Comparison of ENCODE assay signal across 11 cellular contexts in genomic region chr12:108638141-108638823, GRCh38. TPM values are rescaled to one million over a fixed set of nuclear protein-coding genes. Genes with fewer than 3 reads are reported as not detected.
DNase-seq lines count a peak whose midpoint lies in the region; ATAC-seq and TF ChIP-seq lines count a peak whose summit lies in the region.
"Had no signal": no experiment of that assay in that cellular context is flagged by ENCODE, and none has a peak within 500 bp of the region (broad histone marks: within the 10 kb centered on the region; RNA-seq: fewer than 3 reads in every experiment).

No MANE protein-coding gene starts in this region.

- H3K4me3 ChIP-seq in upper lobe of left lung: no peak overlapping the region

- H3K4me1 ChIP-seq in upper lobe of left lung: peaks cover 55 to 78% (median 68%) of the 10 kb centered on the region in 4 donors

- H3K27ac ChIP-seq in upper lobe of left lung: peak overlapping the region; percentile 44 to 60 (median 55)

- no peaks in the 10 kb centered on the region for H3K9me3 ChIP-seq in upper lobe of left lung

- H3K36me3 Mint-ChIP-seq in activated naive CD8-positive, alpha-beta T cell treated with anti-CD3 and anti-CD28 coated beads for 36 hours: peaks cover 2% of the 10 kb centered on the region
- H3K36me3 Mint-ChIP-seq in activated naive CD8-positive, alpha-beta T cell treated with anti-CD3 and anti-CD28 coated beads, Interleukin-2, amount 50 U/mL, for 24 hours (ENCODE audit: low read depth): no peaks in the 10 kb centered on the region

- no peak for TF ChIP-seq CTCF in upper lobe of left lung (IDR thresholded peaks at IDR 0.05)

- DNase-seq in activated naive CD8-positive, alpha-beta T cell treated with anti-CD3 and anti-CD28 coated beads for 36 hours: no peak
- DNase-seq in activated naive CD8-positive, alpha-beta T cell treated with anti-CD3 and anti-CD28 coated beads, Interleukin-2, amount 50 U/mL, for 24 hours: no peak
- DNase-seq in dermis blood vessel endothelial cell (peak; percentile 20), midbrain (lab: John Stamatoyannopoulos, UW) (peak; percentile 82), upper lobe of left lung (peak in 1 of 2 donors; percentile 54), AG08395 (ENCODE audit: low spot score) (no peak), EL (no peak)
- DNase-seq: stimulated activated CD4-positive, alpha-beta T cell treated with anti-CD3 and anti-CD28 coated beads, Interleukin-1b, Interleukin-23, amount 100 ng/mL, for 48 hours had no signal

- ATAC-seq in activated naive CD8-positive, alpha-beta T cell treated with anti-CD3 and anti-CD28 coated beads, Interleukin-2, amount 50 U/mL, for 24 hours: no peak
- peak in 1 of 2 donors; percentile 39 for ATAC-seq in upper lobe of left lung (ENCODE audit: low FRiP score in 2 of 2)
- no peak for ATAC-seq in HG03439 (IDR thresholded peaks at IDR 0.05; ENCODE audit: unreplicated experiment)
- ATAC-seq: Panc1 had no signal

- no peaks in the 10 kb centered on the region for H3K36me3 ChIP-seq in upper lobe of left lung

- H3K4me1 Mint-ChIP-seq in activated naive CD8-positive, alpha-beta T cell treated with anti-CD3 and anti-CD28 coated beads for 36 hours: peaks cover 53% of the 10 kb centered on the region
- peaks cover 67% of the 10 kb centered on the region for H3K4me1 Mint-ChIP-seq in activated naive CD8-positive, alpha-beta T cell treated with anti-CD3 and anti-CD28 coated beads, Interleukin-2, amount 50 U/mL, for 24 hours

- peak overlapping the region; percentile 20 for H3K27ac Mint-ChIP-seq in activated naive CD8-positive, alpha-beta T cell treated with anti-CD3 and anti-CD28 coated beads for 36 hours
- H3K27ac Mint-ChIP-seq in activated naive CD8-positive, alpha-beta T cell treated with anti-CD3 and anti-CD28 coated beads, Interleukin-2, amount 50 U/mL, for 24 hours: no peak overlapping the region
- H3K27ac Mint-ChIP-seq: activated T-helper 1 cell treated with anti-CD3 and anti-CD28 coated beads, Interleukin-12 subunit alpha, Interleukin-12 subunit beta, Interleukin-2, Interleukin-4 antibody, amounts not matched to agents 30 ng/mL and 10 ng/mL and 1 ng/mL, durations not matched to agents 14 hours and 24 hours and 36 hours had no signal

- no peaks in the 10 kb centered on the region for H3K9me3 Mint-ChIP-seq in activated naive CD8-positive, alpha-beta T cell treated with anti-CD3 and anti-CD28 coated beads for 36 hours
- no peaks in the 10 kb centered on the region for H3K9me3 Mint-ChIP-seq in activated naive CD8-positive, alpha-beta T cell treated with anti-CD3 and anti-CD28 coated beads, Interleukin-2, amount 50 U/mL, for 24 hours
- H3K9me3 Mint-ChIP-seq: activated T-helper 1 cell treated with anti-CD3 and anti-CD28 coated beads, Interleukin-12 subunit alpha, Interleukin-12 subunit beta, Interleukin-2, Interleukin-4 antibody, amounts not matched to agents 30 ng/mL and 10 ng/mL and 1 ng/mL, durations not matched to agents 14 hours and 24 hours and 36 hours had no signal

- no peaks in the 10 kb centered on the region for H3K27me3 ChIP-seq in upper lobe of left lung

- TF ChIP-seq POLR2A in upper lobe of left lung (IDR thresholded peaks at IDR 0.05): no peak

- no peak overlapping the region for H3K4me3 Mint-ChIP-seq in activated naive CD8-positive, alpha-beta T cell treated with anti-CD3 and anti-CD28 coated beads for 36 hours
- no peak overlapping the region for H3K4me3 Mint-ChIP-seq in activated naive CD8-positive, alpha-beta T cell treated with anti-CD3 and anti-CD28 coated beads, Interleukin-2, amount 50 U/mL, for 24 hours
- H3K4me3 Mint-ChIP-seq: activated T-helper 1 cell treated with anti-CD3 and anti-CD28 coated beads, Interleukin-12 subunit alpha, Interleukin-12 subunit beta, Interleukin-2, Interleukin-4 antibody, amounts not matched to agents 30 ng/mL and 10 ng/mL and 1 ng/mL, durations not matched to agents 14 hours and 24 hours and 36 hours had no signal

- no peaks in the 10 kb centered on the region for H3K27me3 Mint-ChIP-seq in activated naive CD8-positive, alpha-beta T cell treated with anti-CD3 and anti-CD28 coated beads for 36 hours
- H3K27me3 Mint-ChIP-seq in activated naive CD8-positive, alpha-beta T cell treated with anti-CD3 and anti-CD28 coated beads, Interleukin-2, amount 50 U/mL, for 24 hours: no peaks in the 10 kb centered on the region

- WGBS in upper lobe of left lung, 2 donors: 48 to 55% methylated on average over 17 to 18 of the region's 18 CpGs

- no peak for TF ChIP-seq EP300 in upper lobe of left lung (IDR thresholded peaks at IDR 0.05)

RNA-seq across cellular contexts. Expression of gene SELPLG, which starts 4.6 kb away (rescaled TPM):
- 10 to 100 TPM; 22.2 to 23.0 TPM for total RNA-seq in activated naive CD8-positive, alpha-beta T cell treated with anti-CD3 and anti-CD28 coated beads for 36 hours
- total RNA-seq in dermis blood vessel endothelial cell (0.65 and 0.85 TPM in 2 replicates), upper lobe of left lung (10 to 100 TPM; 25.2 to 71.4 (median 42.5) TPM)

RNA-seq across cellular contexts. Expression of gene TMEM119, which starts 40.4 kb away (rescaled TPM):
- under 1 TPM in 1 of 2 experiments, not detected in 1; 0.12 TPM for total RNA-seq in activated naive CD8-positive, alpha-beta T cell treated with anti-CD3 and anti-CD28 coated beads for 36 hours
- under 0.01 TPM in 1 of 2 replicates, not detected in the other for total RNA-seq in dermis blood vessel endothelial cell
- total RNA-seq in upper lobe of left lung: 10 to 100 TPM in 5 of 6 donors, 1 to 10 TPM in 1; 1.5 to 50.7 (median 20.5) TPM
- total RNA-seq: activated T-helper 1 cell treated with anti-CD3 and anti-CD28 coated beads, Interleukin-12 subunit alpha, Interleukin-12 subunit beta, Interleukin-2, Interleukin-4 antibody, amounts not matched to agents 30 ng/mL and 10 ng/mL and 1 ng/mL, durations not matched to agents 14 hours and 24 hours and 36 hours had no signal

Comparison
In these comparisons a context has a peak if more than half of its experiments do, and no peak if none do; other contexts are left out.
1. DNase-seq: peak in dermis blood vessel endothelial cell (single experiment) and midbrain (single experiment); none in activated naive CD8-positive, alpha-beta T cell treated with anti-CD3 and anti-CD28 coated beads for 36 hours (single experiment), activated naive CD8-positive, alpha-beta T cell treated with anti-CD3 and anti-CD28 coated beads, Interleukin-2, amount 50 U/mL, for 24 hours (single experiment), AG08395 (single experiment) and EL (single experiment).
2. RNA of gene SELPLG, which starts 4.6 kb away (total RNA-seq): 25.2 to 71.4 TPM in upper lobe of left lung and 22.2 to 23.0 TPM in activated naive CD8-positive, alpha-beta T cell treated with anti-CD3 and anti-CD28 coated beads for 36 hours; 0.65 to 0.85 TPM in dermis blood vessel endothelial cell; every median in the first group is over 10 times any median in the second.